Comparison of ENCODE assay signal across 8 cellular contexts in genomic region chr10:70664702-70665195, GRCh38. TPM values are rescaled to one million over a fixed set of nuclear protein-coding genes. Genes with fewer than 3 reads are reported as not detected.
DNase-seq lines count a peak whose midpoint lies in the region; ATAC-seq and TF ChIP-seq lines count a peak whose summit lies in the region.

No MANE protein-coding gene starts in this region.

- H3K4me3 ChIP-seq in epithelial cell of proximal tubule (ENCODE audit: low read depth, low read length), result no peak overlapping the region
- H3K4me3 ChIP-seq in thyroid gland (replicated peaks in 1 of 3), result no peak overlapping the region

- DNase-seq in G401 (ENCODE audit: low spot score), result peak; percentile 4
- peak; percentile 71 for DNase-seq in NCI-H345 (lab: John Stamatoyannopoulos, UW)
- DNase-seq in epithelial cell of proximal tubule (ENCODE audit: low read depth), result peak; percentile 97
- peak in 7 of 10 donors; percentile 45 to 95 (median 73) for DNase-seq in posterior cingulate gyrus
- DNase-seq in NCI-H82 treated with DMSO at 0.1 percent for 48 hours (lab: John Stamatoyannopoulos, UW; ENCODE audit: unreplicated experiment), result no peak
- DNase-seq in GF-D8 (lab: John Stamatoyannopoulos, UW), result no peak
- DNase-seq in thyroid gland, result no peak

- H3K4me1 ChIP-seq in thyroid gland, result no peaks in the 10 kb centered on the region

- no peak for ATAC-seq in GM19463 (IDR thresholded peaks at IDR 0.05; ENCODE audit: unreplicated experiment)

- TF ChIP-seq POLR2A in thyroid gland (IDR thresholded peaks at IDR 0.05), result no peak

- no peak overlapping the region for H3K27ac ChIP-seq in thyroid gland

- no peaks in the 10 kb centered on the region for H3K9me3 ChIP-seq in thyroid gland

- no peaks in the 10 kb centered on the region for H3K27me3 ChIP-seq in thyroid gland

- in situ Hi-C loops in G401 (cut with HindIII; ENCODE audit: low sequenced_read_pairs), result no loop called here

- H3K36me3 ChIP-seq in thyroid gland, result no peaks in the 10 kb centered on the region

- WGBS in thyroid gland, 2 donors, result 31 to 40% methylated on average over 6 of the region's 6 CpGs

- intact Hi-C loops in posterior cingulate gyrus (cut with DNase I) (no loop called here), thyroid gland (cut with DNase I) (no loop called here)

- TF ChIP-seq CTCF in epithelial cell of proximal tubule (conservative IDR thresholded peaks at IDR 0.05; ENCODE audit: low read depth, low read length) (no peak), thyroid gland (IDR thresholded peaks at IDR 0.05) (no peak)

RNA-seq across cellular contexts. Expression of gene ADAMTS14, which starts 7.6 kb away (rescaled TPM):
- total RNA-seq in G401 (2014; rRNA removed; shearing (Covaris generic)), result 0.03 TPM in 1 of 2 replicates, not detected in the other
- total RNA-seq in epithelial cell of proximal tubule (1.3 and 1.4 TPM in 2 replicates), thyroid gland (not detected)

Comparison
In these comparisons a context has a peak if more than half of its experiments do, and no peak if none do; other contexts are left out.
1. DNase-seq: peak in G401 (single experiment), NCI-H345 (single experiment), epithelial cell of proximal tubule (single experiment) and posterior cingulate gyrus (7 of 10); none in NCI-H82 treated with DMSO at 0.1 percent for 48 hours (single experiment), GF-D8 (single experiment) and thyroid gland (0 of 2).